ENCODE assay signal across 1 cellular context in the genomic region with DNA sequence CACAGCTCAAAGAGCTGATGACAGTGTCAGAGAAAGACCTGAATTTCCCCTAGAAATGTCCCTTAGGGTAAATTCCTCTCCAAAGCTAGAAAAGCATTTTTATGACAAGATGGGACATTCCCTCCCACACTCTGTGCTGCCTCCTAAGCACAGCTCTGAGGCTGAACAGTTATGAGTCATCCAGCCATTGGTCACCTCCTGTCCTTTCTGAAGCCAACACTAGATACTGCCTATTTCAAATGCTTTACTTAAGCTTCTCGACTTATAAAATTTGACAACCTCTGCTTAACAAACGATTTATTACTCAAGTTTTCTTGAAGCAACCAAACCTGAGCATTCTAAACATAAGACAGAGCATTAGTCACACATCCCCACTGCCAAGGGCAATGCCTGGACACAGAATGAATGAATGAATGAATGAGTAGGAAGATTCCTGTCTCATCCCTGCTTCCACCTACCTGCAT.
A peak's percentile ranks its signal among the peaks of the same experiment; 100 is the strongest.
TF ChIP-seq lines count a peak whose summit lies in the region.

No MANE protein-coding gene starts in this region.

TF ChIP-seq in K562, 482 proteins besides CTCF, POLR2A, EP300 and RAD21 (continued from another document):
- TF ChIP-seq, protein P1, sequence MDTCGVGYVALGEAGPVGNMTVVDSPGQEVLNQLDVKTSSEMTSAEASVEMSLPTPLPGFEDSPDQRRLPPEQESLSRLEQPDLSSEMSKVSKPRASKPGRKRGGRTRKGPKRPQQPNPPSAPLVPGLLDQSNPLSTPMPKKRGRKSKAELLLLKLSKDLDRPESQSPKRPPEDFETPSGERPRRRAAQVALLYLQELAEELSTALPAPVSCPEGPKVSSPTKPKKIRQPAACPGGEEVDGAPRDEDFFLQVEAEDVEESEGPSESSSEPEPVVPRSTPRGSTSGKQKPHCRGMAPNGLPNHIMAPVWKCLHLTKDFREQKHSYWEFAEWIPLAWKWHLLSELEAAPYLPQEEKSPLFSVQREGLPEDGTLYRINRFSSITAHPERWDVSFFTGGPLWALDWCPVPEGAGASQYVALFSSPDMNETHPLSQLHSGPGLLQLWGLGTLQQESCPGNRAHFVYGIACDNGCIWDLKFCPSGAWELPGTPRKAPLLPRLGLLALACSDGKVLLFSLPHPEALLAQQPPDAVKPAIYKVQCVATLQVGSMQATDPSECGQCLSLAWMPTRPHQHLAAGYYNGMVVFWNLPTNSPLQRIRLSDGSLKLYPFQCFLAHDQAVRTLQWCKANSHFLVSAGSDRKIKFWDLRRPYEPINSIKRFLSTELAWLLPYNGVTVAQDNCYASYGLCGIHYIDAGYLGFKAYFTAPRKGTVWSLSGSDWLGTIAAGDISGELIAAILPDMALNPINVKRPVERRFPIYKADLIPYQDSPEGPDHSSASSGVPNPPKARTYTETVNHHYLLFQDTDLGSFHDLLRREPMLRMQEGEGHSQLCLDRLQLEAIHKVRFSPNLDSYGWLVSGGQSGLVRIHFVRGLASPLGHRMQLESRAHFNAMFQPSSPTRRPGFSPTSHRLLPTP (IDR thresholded peaks at IDR 0.05; ENCODE audit: borderline replicate concordance, extremely low read depth, insufficient read length) = no peak
- TF ChIP-seq CCAR2 (IDR thresholded peaks at IDR 0.05; ENCODE audit: low read depth, low read length) = no peak
- TF ChIP-seq ZNF24 (IDR thresholded peaks at IDR 0.05) = peak; percentile 58; the same call in 1 of the 2 replicates
- no peak for TF ChIP-seq ZNF589 (CRISPR knock-in tag; IDR thresholded peaks at IDR 0.05; ENCODE audit: low read depth)
- no peak for TF ChIP-seq HDAC3 (IDR thresholded peaks at IDR 0.05; ENCODE audit: borderline replicate concordance, partially characterized antibody)
- peak; percentile 94 for TF ChIP-seq FOSL1 (tag; conservative IDR thresholded peaks at IDR 0.05)
- peak; percentile 81 for TF ChIP-seq JUND (IDR thresholded peaks at IDR 0.05; ENCODE audit: borderline replicate concordance, low read depth, low read length)
- peak; percentile 83; the same call in 2 of the 3 replicates for TF ChIP-seq JUND (tag; IDR thresholded peaks at IDR 0.05; ENCODE audit: borderline replicate concordance, low read depth, low read length)
- TF ChIP-seq, protein P2, sequence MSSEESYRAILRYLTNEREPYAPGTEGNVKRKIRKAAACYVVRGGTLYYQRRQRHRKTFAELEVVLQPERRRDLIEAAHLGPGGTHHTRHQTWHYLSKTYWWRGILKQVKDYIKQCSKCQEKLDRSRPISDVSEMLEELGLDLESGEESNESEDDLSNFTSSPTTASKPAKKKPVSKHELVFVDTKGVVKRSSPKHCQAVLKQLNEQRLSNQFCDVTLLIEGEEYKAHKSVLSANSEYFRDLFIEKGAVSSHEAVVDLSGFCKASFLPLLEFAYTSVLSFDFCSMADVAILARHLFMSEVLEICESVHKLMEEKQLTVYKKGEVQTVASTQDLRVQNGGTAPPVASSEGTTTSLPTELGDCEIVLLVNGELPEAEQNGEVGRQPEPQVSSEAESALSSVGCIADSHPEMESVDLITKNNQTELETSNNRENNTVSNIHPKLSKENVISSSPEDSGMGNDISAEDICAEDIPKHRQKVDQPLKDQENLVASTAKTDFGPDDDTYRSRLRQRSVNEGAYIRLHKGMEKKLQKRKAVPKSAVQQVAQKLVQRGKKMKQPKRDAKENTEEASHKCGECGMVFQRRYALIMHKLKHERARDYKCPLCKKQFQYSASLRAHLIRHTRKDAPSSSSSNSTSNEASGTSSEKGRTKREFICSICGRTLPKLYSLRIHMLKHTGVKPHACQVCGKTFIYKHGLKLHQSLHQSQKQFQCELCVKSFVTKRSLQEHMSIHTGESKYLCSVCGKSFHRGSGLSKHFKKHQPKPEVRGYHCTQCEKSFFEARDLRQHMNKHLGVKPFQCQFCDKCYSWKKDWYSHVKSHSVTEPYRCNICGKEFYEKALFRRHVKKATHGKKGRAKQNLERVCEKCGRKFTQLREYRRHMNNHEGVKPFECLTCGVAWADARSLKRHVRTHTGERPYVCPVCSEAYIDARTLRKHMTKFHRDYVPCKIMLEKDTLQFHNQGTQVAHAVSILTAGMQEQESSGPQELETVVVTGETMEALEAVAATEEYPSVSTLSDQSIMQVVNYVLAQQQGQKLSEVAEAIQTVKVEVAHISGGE (CRISPR knock-in tag; IDR thresholded peaks at IDR 0.05) = no peak
- TF ChIP-seq ZNF124 (CRISPR knock-in tag; IDR thresholded peaks at IDR 0.05) = no peak
- TF ChIP-seq ZKSCAN3 (CRISPR knock-in tag; IDR thresholded peaks at IDR 0.05) = no peak
- TF ChIP-seq, protein P3, sequence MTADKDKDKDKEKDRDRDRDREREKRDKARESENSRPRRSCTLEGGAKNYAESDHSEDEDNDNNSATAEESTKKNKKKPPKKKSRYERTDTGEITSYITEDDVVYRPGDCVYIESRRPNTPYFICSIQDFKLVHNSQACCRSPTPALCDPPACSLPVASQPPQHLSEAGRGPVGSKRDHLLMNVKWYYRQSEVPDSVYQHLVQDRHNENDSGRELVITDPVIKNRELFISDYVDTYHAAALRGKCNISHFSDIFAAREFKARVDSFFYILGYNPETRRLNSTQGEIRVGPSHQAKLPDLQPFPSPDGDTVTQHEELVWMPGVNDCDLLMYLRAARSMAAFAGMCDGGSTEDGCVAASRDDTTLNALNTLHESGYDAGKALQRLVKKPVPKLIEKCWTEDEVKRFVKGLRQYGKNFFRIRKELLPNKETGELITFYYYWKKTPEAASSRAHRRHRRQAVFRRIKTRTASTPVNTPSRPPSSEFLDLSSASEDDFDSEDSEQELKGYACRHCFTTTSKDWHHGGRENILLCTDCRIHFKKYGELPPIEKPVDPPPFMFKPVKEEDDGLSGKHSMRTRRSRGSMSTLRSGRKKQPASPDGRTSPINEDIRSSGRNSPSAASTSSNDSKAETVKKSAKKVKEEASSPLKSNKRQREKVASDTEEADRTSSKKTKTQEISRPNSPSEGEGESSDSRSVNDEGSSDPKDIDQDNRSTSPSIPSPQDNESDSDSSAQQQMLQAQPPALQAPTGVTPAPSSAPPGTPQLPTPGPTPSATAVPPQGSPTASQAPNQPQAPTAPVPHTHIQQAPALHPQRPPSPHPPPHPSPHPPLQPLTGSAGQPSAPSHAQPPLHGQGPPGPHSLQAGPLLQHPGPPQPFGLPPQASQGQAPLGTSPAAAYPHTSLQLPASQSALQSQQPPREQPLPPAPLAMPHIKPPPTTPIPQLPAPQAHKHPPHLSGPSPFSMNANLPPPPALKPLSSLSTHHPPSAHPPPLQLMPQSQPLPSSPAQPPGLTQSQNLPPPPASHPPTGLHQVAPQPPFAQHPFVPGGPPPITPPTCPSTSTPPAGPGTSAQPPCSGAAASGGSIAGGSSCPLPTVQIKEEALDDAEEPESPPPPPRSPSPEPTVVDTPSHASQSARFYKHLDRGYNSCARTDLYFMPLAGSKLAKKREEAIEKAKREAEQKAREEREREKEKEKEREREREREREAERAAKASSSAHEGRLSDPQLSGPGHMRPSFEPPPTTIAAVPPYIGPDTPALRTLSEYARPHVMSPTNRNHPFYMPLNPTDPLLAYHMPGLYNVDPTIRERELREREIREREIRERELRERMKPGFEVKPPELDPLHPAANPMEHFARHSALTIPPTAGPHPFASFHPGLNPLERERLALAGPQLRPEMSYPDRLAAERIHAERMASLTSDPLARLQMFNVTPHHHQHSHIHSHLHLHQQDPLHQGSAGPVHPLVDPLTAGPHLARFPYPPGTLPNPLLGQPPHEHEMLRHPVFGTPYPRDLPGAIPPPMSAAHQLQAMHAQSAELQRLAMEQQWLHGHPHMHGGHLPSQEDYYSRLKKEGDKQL (CRISPR knock-in tag; IDR thresholded peaks at IDR 0.05; ENCODE audit: borderline replicate concordance) = no peak
- TF ChIP-seq, protein P4, sequence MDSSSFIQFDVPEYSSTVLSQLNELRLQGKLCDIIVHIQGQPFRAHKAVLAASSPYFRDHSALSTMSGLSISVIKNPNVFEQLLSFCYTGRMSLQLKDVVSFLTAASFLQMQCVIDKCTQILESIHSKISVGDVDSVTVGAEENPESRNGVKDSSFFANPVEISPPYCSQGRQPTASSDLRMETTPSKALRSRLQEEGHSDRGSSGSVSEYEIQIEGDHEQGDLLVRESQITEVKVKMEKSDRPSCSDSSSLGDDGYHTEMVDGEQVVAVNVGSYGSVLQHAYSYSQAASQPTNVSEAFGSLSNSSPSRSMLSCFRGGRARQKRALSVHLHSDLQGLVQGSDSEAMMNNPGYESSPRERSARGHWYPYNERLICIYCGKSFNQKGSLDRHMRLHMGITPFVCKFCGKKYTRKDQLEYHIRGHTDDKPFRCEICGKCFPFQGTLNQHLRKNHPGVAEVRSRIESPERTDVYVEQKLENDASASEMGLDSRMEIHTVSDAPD (CRISPR knock-in tag; IDR thresholded peaks at IDR 0.05) = no peak
- TF ChIP-seq ZC3H8 (IDR thresholded peaks at IDR 0.05) = no peak
- TF ChIP-seq, protein P5, sequence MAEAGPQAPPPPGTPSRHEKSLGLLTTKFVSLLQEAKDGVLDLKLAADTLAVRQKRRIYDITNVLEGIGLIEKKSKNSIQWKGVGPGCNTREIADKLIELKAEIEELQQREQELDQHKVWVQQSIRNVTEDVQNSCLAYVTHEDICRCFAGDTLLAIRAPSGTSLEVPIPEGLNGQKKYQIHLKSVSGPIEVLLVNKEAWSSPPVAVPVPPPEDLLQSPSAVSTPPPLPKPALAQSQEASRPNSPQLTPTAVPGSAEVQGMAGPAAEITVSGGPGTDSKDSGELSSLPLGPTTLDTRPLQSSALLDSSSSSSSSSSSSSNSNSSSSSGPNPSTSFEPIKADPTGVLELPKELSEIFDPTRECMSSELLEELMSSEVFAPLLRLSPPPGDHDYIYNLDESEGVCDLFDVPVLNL (CRISPR knock-in tag; IDR thresholded peaks at IDR 0.05; ENCODE audit: low read depth) = no peak
- TF ChIP-seq ZNF695 (CRISPR knock-in tag; IDR thresholded peaks at IDR 0.05) = no peak
- peak; percentile 26 for TF ChIP-seq MEIS2 (IDR thresholded peaks at IDR 0.05; ENCODE audit: partially characterized antibody)
- TF ChIP-seq RNF2 (IDR thresholded peaks at IDR 0.05) = no peak
- no peak for TF ChIP-seq FUS (optimal IDR thresholded peaks at IDR 0.05; ENCODE audit: low read depth, low read length)
- no peak for TF ChIP-seq PHF20 (IDR thresholded peaks at IDR 0.05; ENCODE audit: partially characterized antibody)
- TF ChIP-seq ZNF316 (IDR thresholded peaks at IDR 0.05) = no peak
- TF ChIP-seq SAFB2 (IDR thresholded peaks at IDR 0.05; ENCODE audit: borderline replicate concordance, low read depth, low read length, severe bottlenecking) = no peak
- no peak for TF ChIP-seq SMAD4 (CRISPR knock-in tag; conservative IDR thresholded peaks at IDR 0.05)
- TF ChIP-seq SNIP1 (IDR thresholded peaks at IDR 0.05; ENCODE audit: low read depth) = no peak
- TF ChIP-seq, protein P6, sequence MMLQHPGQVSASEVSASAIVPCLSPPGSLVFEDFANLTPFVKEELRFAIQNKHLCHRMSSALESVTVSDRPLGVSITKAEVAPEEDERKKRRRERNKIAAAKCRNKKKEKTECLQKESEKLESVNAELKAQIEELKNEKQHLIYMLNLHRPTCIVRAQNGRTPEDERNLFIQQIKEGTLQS (IDR thresholded peaks at IDR 0.05) = peak; percentile 72
- TF ChIP-seq, protein P6 (CRISPR knock-in tag; conservative IDR thresholded peaks at IDR 0.05) = no peak
- TF ChIP-seq CXXC5 (CRISPR knock-in tag; IDR thresholded peaks at IDR 0.05) = no peak
- TF ChIP-seq MYC (IDR thresholded peaks at IDR 0.05; ENCODE audit: low read depth, low read length) = no peak
- no peak for TF ChIP-seq MYC (CRISPR knock-in tag; IDR thresholded peaks at IDR 0.05; ENCODE audit: borderline replicate concordance, low read depth)
